Comparison of ENCODE assay signal across 9 cellular contexts in genomic region chr19:3783660-3784584, GRCh38. TPM values are rescaled to one million over a fixed set of nuclear protein-coding genes. Genes with fewer than 3 reads are reported as not detected.
DNase-seq lines count a peak whose midpoint lies in the region; ATAC-seq, FAIRE-seq and TF ChIP-seq lines count a peak whose summit lies in the region.
"Had no signal": no experiment of that assay in that cellular context is flagged by ENCODE, and none has a peak within 500 bp of the region (broad histone marks: within the 10 kb centered on the region; RNA-seq: fewer than 3 reads in every experiment).

No MANE protein-coding gene starts in this region.

- no peak overlapping the region for H3K9ac ChIP-seq in DND-41 (ENCODE audit: low read depth, low read length)

- peaks cover 22% of the 10 kb centered on the region for H3K27me3 Mint-ChIP-seq in osteocyte (ENCODE audit: unreplicated experiment)

- no peaks in the 10 kb centered on the region for H3K36me3 Mint-ChIP-seq in osteocyte (ENCODE audit: unreplicated experiment)

- H3K9me3 ChIP-seq in DND-41 (ENCODE audit: insufficient read depth, low read length, severe bottlenecking), result peaks cover 19% of the 10 kb centered on the region

- H4K20me1 ChIP-seq in DND-41 (ENCODE audit: insufficient read depth, low read length), result 0 out of 2 replicates have a peak, but pooled peaks cover 5% of the 10 kb centered on the region

- no peaks in the 10 kb centered on the region for H3K79me2 ChIP-seq in DND-41 (ENCODE audit: insufficient read depth, low read length)

- no peak overlapping the region for H3K27ac Mint-ChIP-seq in osteocyte (ENCODE audit: unreplicated experiment)

- H3K4me1 Mint-ChIP-seq in osteocyte (ENCODE audit: unreplicated experiment), result peaks cover 6% of the 10 kb centered on the region

- peaks cover 10% of the 10 kb centered on the region for H3K9me3 Mint-ChIP-seq in osteocyte (ENCODE audit: unreplicated experiment)

- no peak for ATAC-seq in DND-41 (ENCODE audit: insufficient read depth, low read depth)

- no peak overlapping the region for H3K4me3 Mint-ChIP-seq in osteocyte (ENCODE audit: unreplicated experiment)

- no peak for TF ChIP-seq POLR2A in H54 (IDR thresholded peaks at IDR 0.05; ENCODE audit: low read depth, low read length)

- FAIRE-seq in urothelium cell line (lab: Jason Lieb, UNC) (no peak), H54 (lab: Jason Lieb, UNC) (no peak)

- H3K4me1 ChIP-seq in DND-41 (ENCODE audit: insufficient read depth, low read length), result peaks cover 8% of the 10 kb centered on the region

- H3K36me3 ChIP-seq in DND-41 (ENCODE audit: insufficient read depth, low read length), result no peaks in the 10 kb centered on the region

- no peak overlapping the region for H3K4me3 ChIP-seq in DND-41 (ENCODE audit: low read depth in 1 of 2, low read length in 2 of 2)
- no peak overlapping the region for H3K4me3 ChIP-seq in astrocyte of the spinal cord (ENCODE audit: low read depth, low read length)

- no peak overlapping the region for H2AFZ ChIP-seq in DND-41 (ENCODE audit: low read depth, low read length)

- no peak overlapping the region for H3K27ac ChIP-seq in DND-41 (ENCODE audit: low read length)

- in situ Hi-C loops in astrocyte of the spinal cord (cut with HindIII; ENCODE audit: low sequenced_read_pairs), result no loop called here

- no peak overlapping the region for H3K4me2 ChIP-seq in DND-41 (ENCODE audit: insufficient read depth, low read length)

- DNase-seq in DND-41 (no peak), SK-N-DZ (ENCODE audit: low spot score) (peak; percentile 68), astrocyte of the spinal cord (ENCODE audit: low read depth, low spot score) (no peak), osteocyte (ENCODE audit: extremely low spot score, unreplicated experiment) (no peak), urothelium cell line (ENCODE audit: low spot score) (no peak), DMS79 (lab: John Stamatoyannopoulos, UW) (no peak), H54 (ENCODE audit: insufficient read length, low spot score) (no peak), dedifferentiated amniotic fluid mesenchymal stem cell (ENCODE audit: extremely low spot score) (no peak)

- TF ChIP-seq CTCF in DND-41 (IDR thresholded peaks at IDR 0.05; ENCODE audit: borderline replicate concordance, extremely low read depth, low read length, poor library complexity, severe bottlenecking), result peak; percentile 54
- TF ChIP-seq CTCF in astrocyte of the spinal cord (IDR thresholded peaks at IDR 0.05; ENCODE audit: low read depth, low read length), result peak; percentile 15
- peak; percentile 19 for TF ChIP-seq CTCF in osteocyte (IDR thresholded peaks at IDR 0.05)

- H3K27me3 ChIP-seq in DND-41 (ENCODE audit: insufficient read depth, low read length, poor library complexity), result peaks cover 19% of the 10 kb centered on the region

RNA-seq across cellular contexts. Expression of gene MATK, which starts 2.3 kb away (rescaled TPM):
- not detected in 2 replicates for polyA plus RNA-seq in SK-N-DZ (2014; cell fraction: cytosol; rRNA removed)
- polyA plus RNA-seq in SK-N-DZ (2014; cell fraction: nucleus; rRNA removed), result not detected in 2 replicates
- total RNA-seq in osteocyte, result not detected in 2 replicates

RNA-seq across cellular contexts. Expression of gene RAX2, which starts 11.9 kb away (rescaled TPM):
- polyA plus RNA-seq in SK-N-DZ (2014; cell fraction: cytosol; rRNA removed), result not detected in 2 replicates
- polyA plus RNA-seq in SK-N-DZ (2014; cell fraction: nucleus; rRNA removed), result not detected in 2 replicates
- total RNA-seq in osteocyte, result not detected in 2 replicates
- polyA plus RNA-seq: neural cell had no signal

RNA-seq across cellular contexts. Expression of gene MRPL54, which starts 21.4 kb away (rescaled TPM):
- 87.1 and 125 TPM in 2 replicates for polyA plus RNA-seq in SK-N-DZ (2014; cell fraction: cytosol; rRNA removed)
- 44.0 and 57.4 TPM in 2 replicates for polyA plus RNA-seq in SK-N-DZ (2014; cell fraction: nucleus; rRNA removed)
- total RNA-seq in osteocyte, result 43.8 and 53.2 TPM in 2 replicates

RNA-seq across cellular contexts. Expression of gene APBA3, which starts 22.4 kb away (rescaled TPM):
- 26.0 and 43.3 TPM in 2 replicates for polyA plus RNA-seq in SK-N-DZ (2014; cell fraction: cytosol; rRNA removed)
- 59.4 and 69.5 TPM in 2 replicates for polyA plus RNA-seq in SK-N-DZ (2014; cell fraction: nucleus; rRNA removed)
- total RNA-seq in osteocyte, result 21.6 and 24.7 TPM in 2 replicates
